In the genomic region with DNA sequence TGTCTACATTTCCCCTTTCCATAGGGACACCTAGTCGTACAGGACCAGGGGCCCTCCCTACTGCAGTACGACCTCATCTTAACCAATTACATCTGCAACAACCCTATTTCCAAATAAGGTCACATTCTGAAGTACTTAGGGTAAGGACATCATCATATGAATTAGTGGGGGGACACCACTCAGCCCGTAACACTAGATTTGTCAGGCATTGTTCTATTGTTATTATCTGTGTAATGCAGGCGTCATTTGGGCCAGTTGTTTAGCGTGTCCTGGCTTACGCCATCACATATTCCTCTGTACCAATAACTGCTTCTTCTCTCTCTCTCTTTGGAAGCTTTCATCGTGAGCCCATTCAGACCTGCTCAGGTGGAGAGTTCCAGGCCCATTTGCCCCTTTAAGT, we compare ENCODE assay signal across 21 cellular contexts.
"Had no signal": no experiment of that assay in that cellular context is flagged by ENCODE, and none has a peak within 500 bp of the region (broad histone marks: within the 10 kb centered on the region; RNA-seq: fewer than 3 reads in every experiment).

No MANE protein-coding gene starts in this region.

- FAIRE-seq: kidney had no signal

- H3K4me3 Mint-ChIP-seq: activated CD8-positive, alpha-beta T cell treated with anti-CD3 and anti-CD28 coated beads, Interleukin-2, amount 10 ng/mL, durations not matched to agents 7 days and 5 days; central memory CD8-positive, alpha-beta T cell; naive thymus-derived CD4-positive, alpha-beta T cell; T-cell; T-helper 2 cell treated with Interferon-gamma antibody and Interleukin-4, amounts not matched to agents 5 μg/mL and 100 μg/mL, for 36 hours had no signal

- H3K36me3 ChIP-seq: brain microvascular endothelial cell, colonic mucosa, esophagus squamous epithelium, spleen, upper lobe of right lung had no signal

- ATAC-seq: activated CD8-positive, alpha-beta T cell treated with anti-CD3 and anti-CD28 coated beads, Interleukin-2, amount 10 ng/mL, durations not matched to agents 7 days and 5 days; activated naive CD4-positive, alpha-beta T cell treated with anti-CD3 and anti-CD28 coated beads, Interleukin-2, amount 50 U/mL, for 72 hours; naive thymus-derived CD4-positive, alpha-beta T cell; T-cell; upper lobe of right lung had no signal

- H3K4me3 ChIP-seq: colonic mucosa, esophagus squamous epithelium, heart right ventricle, spleen, upper lobe of right lung had no signal

- H3K36me3 Mint-ChIP-seq: activated naive CD4-positive, alpha-beta T cell treated with anti-CD3 and anti-CD28 coated beads, Interleukin-2, amount 50 U/mL, for 72 hours; naive thymus-derived CD4-positive, alpha-beta T cell; T-cell had no signal

- DNase-seq: activated CD4-positive, alpha-beta T cell treated with anti-CD3 and anti-CD28 coated beads, Interleukin-2, amount 50 U/mL, for 1 hour; activated CD4-positive, CD25-positive, alpha-beta regulatory T cell treated with anti-CD3 and anti-CD28 coated beads, Interleukin-2, amount 50 U/mL, for 72 hours; activated CD8-positive, alpha-beta T cell treated with anti-CD3 and anti-CD28 coated beads, Interleukin-2, amount 10 ng/mL, durations not matched to agents 7 days and 5 days; activated T-cell treated with anti-CD3 and anti-CD28 coated beads, Interleukin-2, amount 50 U/mL, for 1 hour; aorta; brain microvascular endothelial cell; colonic mucosa; esophagus squamous epithelium; heart right ventricle; kidney; naive thymus-derived CD4-positive, alpha-beta T cell; retina; spleen; stimulated activated CD4-positive, alpha-beta T cell treated with anti-CD3 and anti-CD28 coated beads, Interleukin-4, amount 100 ng/mL, for 1 hour; stimulated activated naive CD4-positive, alpha-beta T cell treated with Interleukin-2 at 50 U/mL for 16 hours; T-cell; upper lobe of right lung had no signal

- H3K9me3 Mint-ChIP-seq: activated naive CD4-positive, alpha-beta T cell treated with anti-CD3 and anti-CD28 coated beads, Interleukin-2, amount 50 U/mL, for 72 hours; central memory CD8-positive, alpha-beta T cell; naive thymus-derived CD4-positive, alpha-beta T cell; T-cell; T-helper 2 cell treated with Interferon-gamma antibody and Interleukin-4, amounts not matched to agents 5 μg/mL and 100 μg/mL, for 36 hours had no signal

- H3K4me1 Mint-ChIP-seq: central memory CD8-positive, alpha-beta T cell; naive thymus-derived CD4-positive, alpha-beta T cell; T-cell had no signal

- H3K9me3 ChIP-seq: colonic mucosa, esophagus squamous epithelium, heart right ventricle, spleen, upper lobe of right lung had no signal

- H3K27me3 ChIP-seq: brain microvascular endothelial cell, colonic mucosa, esophagus squamous epithelium, heart right ventricle, spleen, upper lobe of right lung had no signal

- H3K27ac ChIP-seq: brain microvascular endothelial cell, colonic mucosa, esophagus squamous epithelium, spleen, upper lobe of right lung, VCaP had no signal

- H3K27ac Mint-ChIP-seq: activated CD8-positive, alpha-beta T cell treated with anti-CD3 and anti-CD28 coated beads, Interleukin-2, amount 10 ng/mL, durations not matched to agents 7 days and 5 days; activated naive CD4-positive, alpha-beta T cell treated with anti-CD3 and anti-CD28 coated beads, Interleukin-2, amount 50 U/mL, for 72 hours; naive thymus-derived CD4-positive, alpha-beta T cell; T-cell; T-helper 2 cell treated with Interferon-gamma antibody and Interleukin-4, amounts not matched to agents 5 μg/mL and 100 μg/mL, for 36 hours had no signal

- H3K4me1 ChIP-seq: colonic mucosa, esophagus squamous epithelium, spleen, upper lobe of right lung had no signal
